Comparison of ENCODE assay signal across 21 cellular contexts in genomic region chr5:103249068-103249467, GRCh38. TPM values are rescaled to one million over a fixed set of nuclear protein-coding genes. Genes with fewer than 3 reads are reported as not detected.
DNase-seq lines count a peak whose midpoint lies in the region; ATAC-seq and TF ChIP-seq lines count a peak whose summit lies in the region.
"Had no signal": no experiment of that assay in that cellular context is flagged by ENCODE, and none has a peak within 500 bp of the region (broad histone marks: within the 10 kb centered on the region; RNA-seq: fewer than 3 reads in every experiment).

No MANE protein-coding gene starts in this region.

- peaks cover 23% of the 10 kb centered on the region for H3K4me1 Mint-ChIP-seq in HFFc6 (ENCODE audit: low read depth)

- H3K9me3 Mint-ChIP-seq in HFFc6 = no peaks in the 10 kb centered on the region
- H3K9me3 Mint-ChIP-seq: CD14-positive monocyte had no signal

- ATAC-seq in HG02623 (IDR thresholded peaks at IDR 0.05; ENCODE audit: unreplicated experiment) = no peak
- ATAC-seq: GM12878 had no signal

- DNase-seq in EL (peak; percentile 24), HFFc6 (no peak), UCSD-AML1 (lab: John Stamatoyannopoulos, UW; ENCODE audit: unreplicated experiment) (no peak), NCI-H1048 (lab: John Stamatoyannopoulos, UW) (no peak)
- DNase-seq: 8988T; ACHN; BE2C; C1 segment of cervical spinal cord; CD4-positive, alpha-beta memory T cell; CD4-positive, CD25-positive, alpha-beta regulatory T cell; CD8-positive, alpha-beta memory T cell; COR-L47; DMS 273 treated with DMSO at 0.1 percent for 48 hours; DMS153; DMS53; DMS79; DND-41; GDM1 had no signal

- TF ChIP-seq CTCF in HFFc6 (IDR thresholded peaks at IDR 0.05) = no peak

- H3K36me3 Mint-ChIP-seq in HFFc6 (ENCODE audit: low read depth) = 0 out of 2 replicates have a peak, but pooled peaks cover 8% of the 10 kb centered on the region
- H3K36me3 Mint-ChIP-seq: CD14-positive monocyte; CD4-positive, alpha-beta memory T cell; CD4-positive, CD25-positive, alpha-beta regulatory T cell had no signal

- H3K27ac Mint-ChIP-seq in HFFc6 = peak overlapping the region; percentile 38; the same call in 1 of the 2 replicates
- H3K27ac Mint-ChIP-seq: CD14-positive monocyte; CD4-positive, alpha-beta memory T cell; CD4-positive, CD25-positive, alpha-beta regulatory T cell; CD8-positive, alpha-beta memory T cell had no signal

- no peak overlapping the region for H3K4me3 Mint-ChIP-seq in HFFc6
- H3K4me3 Mint-ChIP-seq: CD14-positive monocyte; CD4-positive, alpha-beta memory T cell; CD4-positive, CD25-positive, alpha-beta regulatory T cell; CD8-positive, alpha-beta memory T cell had no signal

- no peaks in the 10 kb centered on the region for H3K27me3 Mint-ChIP-seq in HFFc6 (ENCODE audit: insufficient read depth)

RNA-seq across cellular contexts. Expression of gene MACIR, which starts 9.5 kb away (rescaled TPM):
- 100 to 1,000 TPM in 3 of 6 experiments, 10 to 100 TPM in 3; 80.7 to 110 (median 97.9) TPM for total RNA-seq in HFFc6 (2021; fragmentation: NEBNext Ultra II Directional; extraction: Animal tissue kit (Norgen Biotek cat#: 25700))
